In the genomic region with DNA sequence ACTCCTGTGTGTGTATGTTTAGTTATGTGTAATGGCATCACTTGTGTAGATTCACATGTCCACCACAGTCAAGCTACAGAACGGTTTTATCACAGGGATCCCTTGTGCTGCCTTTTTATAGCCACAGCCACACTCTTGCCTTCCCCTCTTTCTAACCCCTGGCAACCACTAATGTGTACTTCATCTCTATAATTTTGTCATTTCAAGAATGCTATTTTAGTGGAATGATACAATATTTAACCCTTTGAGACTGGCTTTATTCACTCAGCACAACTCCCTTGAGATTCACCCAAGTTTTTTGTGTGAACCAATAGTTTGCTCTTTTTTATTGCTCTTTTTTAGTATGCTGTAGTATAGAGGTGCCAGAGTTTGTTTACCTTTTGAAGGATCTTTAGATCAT, we compare ENCODE assay signal across 22 cellular contexts.
DNase-seq lines count a peak whose midpoint lies in the region; ATAC-seq and TF ChIP-seq lines count a peak whose summit lies in the region.
"Had no signal": no experiment of that assay in that cellular context is flagged by ENCODE, and none has a peak within 500 bp of the region (broad histone marks: within the 10 kb centered on the region; RNA-seq: fewer than 3 reads in every experiment).

No MANE protein-coding gene starts in this region.

- POLR2A ChIA-PET in HEK293 (lab: Yijun Ruan, JAX): no interaction called here

- H3K4me3 Mint-ChIP-seq in memory B cell: peak overlapping the region; percentile 22
- H3K4me3 Mint-ChIP-seq: CD8-positive, alpha-beta memory T cell; H9 had no signal

- H3K36me3 Mint-ChIP-seq in memory B cell: no peaks in the 10 kb centered on the region

- no peaks in the 10 kb centered on the region for H3K27me3 Mint-ChIP-seq in memory B cell

- H3K9me3 ChIP-seq in HEK293 (ENCODE audit: control insufficient read depth, insufficient read depth, low read depth, low read length) (no peaks in the 10 kb centered on the region), HAP-1 (no peaks in the 10 kb centered on the region)

- no peak for DNase-seq in memory B cell (ENCODE audit: low spot score in 2 of 2)
- no peak for DNase-seq in HAP-1 (ENCODE audit: low spot score in 2 of 2)
- no peak for DNase-seq in NOMO-1 treated with DMSO at 0.1 percent for 48 hours (lab: John Stamatoyannopoulos, UW; ENCODE audit: unreplicated experiment)
- DNase-seq in hippocampal formation (lab: John Stamatoyannopoulos, UW): no peak
- no peak for DNase-seq in mesenteric fat pad (ENCODE audit: low spot score)
- DNase-seq: CD8-positive, alpha-beta memory T cell; DMS53; H9; Kasumi-1; MM.1S; NCI-H1092; NCI-H1436 treated with DMSO at 0.1 percent for 48 hours; NCI-H2029 treated with DMSO at 0.1 percent for 48 hours; NCI-H2171 treated with DMSO at 0.1 percent for 48 hours; PC-9; T-helper 1 cell; T-helper 9 cell had no signal

- ATAC-seq in GM18499 (IDR thresholded peaks at IDR 0.05; ENCODE audit: insufficient read depth, unreplicated experiment): peak; percentile 50
- peak; percentile 51 for ATAC-seq in HG03439 (IDR thresholded peaks at IDR 0.05; ENCODE audit: unreplicated experiment)
- no peak for ATAC-seq in memory B cell (ENCODE audit: low read depth)

- H3K9me3 Mint-ChIP-seq in memory B cell: peaks cover 1% of the 10 kb centered on the region

- H3K27ac Mint-ChIP-seq in memory B cell: no peak overlapping the region
- H3K27ac Mint-ChIP-seq: CD8-positive, alpha-beta memory T cell; H9 had no signal

- H3K4me1 Mint-ChIP-seq in memory B cell: peaks cover 6% of the 10 kb centered on the region

- in situ Hi-C loops in HAP-1 (cut with MboI; ENCODE audit: low sequenced_read_pairs): no loop called here

- no peak for TF ChIP-seq CTCF in HEK293 (tag by site-specific recombination; IDR thresholded peaks at IDR 0.05)

- H3K27ac ChIP-seq in HEK293 (ENCODE audit: extremely low read depth, low read depth, low read length): no peak overlapping the region
- H3K27ac ChIP-seq: BLaER1 treated with 17β-estradiol and CSF1 and Interleukin-3, amounts not matched to agents 10 nM and 100 nM; PC-9; RWPE1 had no signal

- no peaks in the 10 kb centered on the region for H3K27me3 ChIP-seq in HAP-1 (ENCODE audit: low read depth)

- H3K4me1 ChIP-seq in HEK293 (ENCODE audit: control insufficient read depth, insufficient read depth, low read length) (no peaks in the 10 kb centered on the region), HAP-1 (peaks cover 2% of the 10 kb centered on the region)
- H3K4me1 ChIP-seq: BLaER1 treated with 17β-estradiol and CSF1 and Interleukin-3, amounts not matched to agents 10 nM and 100 nM had no signal

- no peak overlapping the region for H3K4me3 ChIP-seq in HEK293 (ENCODE audit: low read depth, low read length)
- no peak overlapping the region for H3K4me3 ChIP-seq in HAP-1
- H3K4me3 ChIP-seq: BLaER1 treated with 17β-estradiol and CSF1 and Interleukin-3, amounts not matched to agents 10 nM and 100 nM; PC-9 had no signal

- CTCF ChIA-PET in HEK293 (lab: Yijun Ruan, JAX): interaction anchor here (0.7 kb wide), 1 partner anchor 11 kb away, joined by 4 read pairs; no protein-coding TSS in a partner anchor

- H3K36me3 ChIP-seq in HEK293 (ENCODE audit: control insufficient read depth in 2 of 2, insufficient read depth in 1 of 2, low read length in 2 of 2) (no peaks in the 10 kb centered on the region), HAP-1 (replicated peaks) (no peaks in the 10 kb centered on the region)
- H3K36me3 ChIP-seq: BLaER1 treated with 17β-estradiol and CSF1 and Interleukin-3, amounts not matched to agents 10 nM and 100 nM had no signal

TF ChIP-seq in HEK293, 187 proteins besides CTCF, POLR2A, EP300 and RAD21:
- TF ChIP-seq ZXDB (tag by site-specific recombination; IDR thresholded peaks at IDR 0.05): no peak
- peak; percentile 53; the same call in 1 of the 2 replicates for TF ChIP-seq FEZF1 (tag by site-specific recombination; IDR thresholded peaks at IDR 0.05)
- TF ChIP-seq ZNF341 (tag by site-specific recombination; IDR thresholded peaks at IDR 0.05; ENCODE audit: low read depth): no peak
- TF ChIP-seq, protein P1, sequence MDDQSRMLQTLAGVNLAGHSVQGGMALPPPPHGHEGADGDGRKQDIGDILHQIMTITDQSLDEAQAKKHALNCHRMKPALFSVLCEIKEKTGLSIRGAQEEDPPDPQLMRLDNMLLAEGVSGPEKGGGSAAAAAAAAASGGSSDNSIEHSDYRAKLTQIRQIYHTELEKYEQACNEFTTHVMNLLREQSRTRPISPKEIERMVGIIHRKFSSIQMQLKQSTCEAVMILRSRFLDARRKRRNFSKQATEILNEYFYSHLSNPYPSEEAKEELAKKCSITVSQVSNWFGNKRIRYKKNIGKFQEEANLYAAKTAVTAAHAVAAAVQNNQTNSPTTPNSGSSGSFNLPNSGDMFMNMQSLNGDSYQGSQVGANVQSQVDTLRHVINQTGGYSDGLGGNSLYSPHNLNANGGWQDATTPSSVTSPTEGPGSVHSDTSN (CRISPR knock-in tag; IDR thresholded peaks at IDR 0.05): no peak
- no peak for TF ChIP-seq ZNF585B (tag by site-specific recombination; IDR thresholded peaks at IDR 0.05)
- TF ChIP-seq, protein P2, sequence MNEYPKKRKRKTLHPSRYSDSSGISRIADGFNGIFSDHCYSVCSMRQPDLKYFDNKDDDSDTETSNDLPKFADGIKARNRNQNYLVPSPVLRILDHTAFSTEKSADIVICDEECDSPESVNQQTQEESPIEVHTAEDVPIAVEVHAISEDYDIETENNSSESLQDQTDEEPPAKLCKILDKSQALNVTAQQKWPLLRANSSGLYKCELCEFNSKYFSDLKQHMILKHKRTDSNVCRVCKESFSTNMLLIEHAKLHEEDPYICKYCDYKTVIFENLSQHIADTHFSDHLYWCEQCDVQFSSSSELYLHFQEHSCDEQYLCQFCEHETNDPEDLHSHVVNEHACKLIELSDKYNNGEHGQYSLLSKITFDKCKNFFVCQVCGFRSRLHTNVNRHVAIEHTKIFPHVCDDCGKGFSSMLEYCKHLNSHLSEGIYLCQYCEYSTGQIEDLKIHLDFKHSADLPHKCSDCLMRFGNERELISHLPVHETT (tag by site-specific recombination; IDR thresholded peaks at IDR 0.05): no peak
